24 cellular contexts compared by ENCODE assay signal in the genomic region with DNA sequence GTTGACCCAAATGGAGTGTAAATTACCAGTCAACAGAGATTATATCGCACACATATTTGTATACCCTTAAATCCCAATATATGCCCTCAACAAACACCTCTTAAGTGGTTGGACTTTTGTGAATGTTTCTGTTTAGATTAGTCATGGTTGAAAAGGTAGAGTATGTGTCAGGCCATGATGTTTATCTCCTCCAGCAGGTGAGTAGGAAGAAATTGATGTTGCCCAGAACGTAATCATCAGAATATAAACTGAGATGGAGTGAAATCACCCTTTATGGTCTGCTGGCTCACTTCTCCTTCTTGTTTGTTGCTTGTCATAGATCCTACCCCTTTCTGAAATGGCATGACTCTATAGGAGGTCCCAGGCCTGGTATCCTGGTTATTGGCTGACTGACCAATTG.
"Had no signal": no experiment of that assay in that cellular context is flagged by ENCODE, and none has a peak within 500 bp of the region (broad histone marks: within the 10 kb centered on the region; RNA-seq: fewer than 3 reads in every experiment).

No MANE protein-coding gene starts in this region.

- H3K27ac ChIP-seq: brain microvascular endothelial cell, PC-9 had no signal

- H3K36me3 Mint-ChIP-seq: activated naive CD8-positive, alpha-beta T cell; IgD-negative memory B cell had no signal

- H3K27me3 Mint-ChIP-seq: activated CD4-positive, alpha-beta T cell treated with anti-CD3 and anti-CD28 coated beads for 36 hours; activated CD8-positive, alpha-beta T cell treated with anti-CD3 and anti-CD28 coated beads for 36 hours; activated naive CD8-positive, alpha-beta T cell had no signal

- H3K4me3 Mint-ChIP-seq: activated B cell treated with CpG ODN at 0.5 μM for 24 hours; activated CD4-positive, alpha-beta T cell treated with anti-CD3 and anti-CD28 coated beads for 36 hours; activated CD8-positive, alpha-beta T cell treated with anti-CD3 and anti-CD28 coated beads for 36 hours; activated naive CD4-positive, alpha-beta T cell treated with anti-CD3 and anti-CD28 coated beads for 36 hours; activated naive CD8-positive, alpha-beta T cell; IgD-negative memory B cell had no signal

- ATAC-seq: activated CD4-positive, alpha-beta T cell treated with anti-CD3 and anti-CD28 coated beads for 36 hours; activated CD8-positive, alpha-beta T cell treated with anti-CD3 and anti-CD28 coated beads for 36 hours had no signal

- H3K27ac Mint-ChIP-seq: activated B cell treated with CpG ODN at 0.5 μM for 24 hours; activated CD4-positive, alpha-beta T cell treated with anti-CD3 and anti-CD28 coated beads for 36 hours; activated CD8-positive, alpha-beta T cell treated with anti-CD3 and anti-CD28 coated beads for 36 hours; activated naive CD4-positive, alpha-beta T cell treated with anti-CD3 and anti-CD28 coated beads for 36 hours; activated naive CD8-positive, alpha-beta T cell had no signal

- H3K36me3 ChIP-seq: brain microvascular endothelial cell had no signal

- H3K4me2 ChIP-seq: PC-9 had no signal

- H3K9me3 Mint-ChIP-seq: activated B cell treated with CpG ODN at 0.5 μM for 24 hours; activated CD8-positive, alpha-beta T cell treated with anti-CD3 and anti-CD28 coated beads for 36 hours; activated naive CD4-positive, alpha-beta T cell treated with anti-CD3 and anti-CD28 coated beads for 36 hours; IgD-negative memory B cell had no signal

- H2AFZ ChIP-seq: PC-9 had no signal

- H3K4me3 ChIP-seq: PC-9 had no signal

- DNase-seq: activated B cell treated with CpG ODN at 0.5 μM for 24 hours; activated CD4-positive, alpha-beta T cell treated with anti-CD3 and anti-CD28 coated beads for 36 hours; activated CD8-positive, alpha-beta memory T cell treated with anti-CD3 and anti-CD28 coated beads, Interleukin-2, amount 50 U/mL, for 48 hours; activated CD8-positive, alpha-beta T cell treated with anti-CD3 and anti-CD28 coated beads for 36 hours; activated gamma-delta T cell; activated naive CD4-positive, alpha-beta T cell treated with anti-CD3 and anti-CD28 coated beads for 36 hours; activated T-cell treated with anti-CD3 and anti-CD28 coated beads, Interleukin-2, amount 50 U/mL, for 1 hour; amygdala; brain microvascular endothelial cell; caudate nucleus; KG1; NCI-H1105; NCI-H1436; NCI-H1694 treated with DMSO at 0.1 percent for 48 hours; NCI-H2029 treated with DMSO at 0.1 percent for 48 hours; NCI-H345; NCI-H510A; NCI-H526 treated with DMSO at 0.1 percent for 48 hours; PC-9; SIG-M5; T-helper 2 cell; T1000 had no signal

- H3K27me3 ChIP-seq: brain microvascular endothelial cell had no signal

- H3K4me1 Mint-ChIP-seq: activated B cell treated with CpG ODN at 0.5 μM for 24 hours, IgD-negative memory B cell had no signal
